17 cellular contexts compared by ENCODE assay signal in the genomic region with DNA sequence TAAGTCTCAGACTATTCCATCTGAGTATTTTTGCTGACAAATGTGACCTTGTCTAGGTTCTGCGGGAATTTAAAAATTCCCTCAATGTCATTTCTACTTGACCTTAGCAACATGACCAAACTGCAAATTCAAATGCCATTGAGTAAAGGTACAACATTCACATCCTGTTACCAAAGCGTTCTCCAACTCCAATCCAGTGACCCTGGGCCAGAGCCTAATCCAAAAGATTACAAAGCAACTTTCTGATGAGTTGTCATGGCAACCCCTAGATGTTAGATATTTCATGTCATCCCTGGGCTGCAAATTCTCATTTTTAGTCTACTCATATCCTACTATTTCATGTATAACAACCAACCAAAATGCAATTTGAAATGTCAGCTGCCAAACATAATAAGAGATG.
"Had no signal": no experiment of that assay in that cellular context is flagged by ENCODE, and none has a peak within 500 bp of the region (broad histone marks: within the 10 kb centered on the region; RNA-seq: fewer than 3 reads in every experiment).

No MANE protein-coding gene starts in this region.

- H3K4me1 ChIP-seq: breast epithelium, prostate gland, testis had no signal

- DNase-seq: activated CD4-positive, CD25-positive, alpha-beta regulatory T cell treated with anti-CD3 and anti-CD28 coated beads, Interleukin-2, amount 50 U/mL, for 72 hours; activated gamma-delta T cell treated with Interleukin-2 at 50 U/mL for 16 hours; activated T-cell treated with anti-CD3 and anti-CD28 coated beads for 4 hours; gastrocnemius medialis; heart right ventricle; nephron progenitor cell; SHP77 treated with DMSO at 0.1 percent for 48 hours; stimulated activated CD4-positive, alpha-beta T cell treated with anti-CD3 and anti-CD28 coated beads, Interleukin-12 subunit alpha, Interleukin-12 subunit beta, amount 100 ng/mL, for 4 hours; stimulated activated naive CD8-positive, alpha-beta T cell treated with anti-CD3 and anti-CD28 coated beads, Interleukin-15, amount 100 ng/mL, for 72 hours; testis had no signal

- H3K27ac Mint-ChIP-seq: T-helper 2 cell treated with Interferon-gamma antibody and Interleukin-4, amounts not matched to agents 5 μg/mL and 100 μg/mL, for 36 hours had no signal

- ATAC-seq: gastrocnemius medialis; left lobe of liver; sciatic nerve; stimulated activated naive CD8-positive, alpha-beta T cell treated with anti-CD3 and anti-CD28 coated beads, Interleukin-15, amount 100 ng/mL, for 72 hours had no signal

- H3K27ac ChIP-seq: breast epithelium, gastrocnemius medialis, prostate gland, testis had no signal

- H3K9me3 Mint-ChIP-seq: nephron progenitor cell; stimulated activated naive CD8-positive, alpha-beta T cell treated with anti-CD3 and anti-CD28 coated beads, Interleukin-15, amount 100 ng/mL, for 72 hours; T-helper 2 cell treated with Interferon-gamma antibody and Interleukin-4, amounts not matched to agents 5 μg/mL and 100 μg/mL, for 36 hours had no signal

- H3K27me3 Mint-ChIP-seq: stimulated activated naive CD8-positive, alpha-beta T cell treated with anti-CD3 and anti-CD28 coated beads, Interleukin-15, amount 100 ng/mL, for 72 hours had no signal

- H3K27me3 ChIP-seq: breast epithelium, gastrocnemius medialis, heart right ventricle, testis had no signal

- H3K36me3 ChIP-seq: breast epithelium, gastrocnemius medialis, heart right ventricle, prostate gland had no signal

- H3K9me3 ChIP-seq: breast epithelium, gastrocnemius medialis, heart right ventricle, prostate gland, testis had no signal

- H3K4me3 ChIP-seq: breast epithelium, gastrocnemius medialis, heart right ventricle, prostate gland, testis had no signal

- FAIRE-seq: colon, islet of Langerhans had no signal

- H3K4me3 Mint-ChIP-seq: nephron progenitor cell had no signal
